Comparison of ENCODE assay signal across 14 cellular contexts in genomic region chr9:107989544-107989943, GRCh38.
DNase-seq lines count a peak whose midpoint lies in the region; ATAC-seq and TF ChIP-seq lines count a peak whose summit lies in the region.
"Had no signal": no experiment of that assay in that cellular context is flagged by ENCODE, and none has a peak within 500 bp of the region (broad histone marks: within the 10 kb centered on the region; RNA-seq: fewer than 3 reads in every experiment).

No MANE protein-coding gene starts in this region.

- H3K4me3 Mint-ChIP-seq in activated naive CD8-positive, alpha-beta T cell treated with anti-CD3 and anti-CD28 coated beads, Interleukin-2, amount 50 U/mL, for 24 hours: no peak overlapping the region
- H3K4me3 Mint-ChIP-seq: activated CD4-positive, alpha-beta T cell treated with anti-CD3 and anti-CD28 coated beads, Interleukin-2, amount 10 ng/mL, durations not matched to agents 24 days and 14 days; neural crest cell had no signal

- peaks cover 0 to 4% (median 0%) of the 10 kb centered on the region in 7 donors for H3K27me3 ChIP-seq in heart right ventricle
- H3K27me3 ChIP-seq: BE2C had no signal

- H3K4me1 Mint-ChIP-seq in activated naive CD8-positive, alpha-beta T cell treated with anti-CD3 and anti-CD28 coated beads, Interleukin-2, amount 50 U/mL, for 24 hours: no peaks in the 10 kb centered on the region
- H3K4me1 Mint-ChIP-seq: activated CD4-positive, alpha-beta T cell treated with anti-CD3 and anti-CD28 coated beads, Interleukin-2, amount 10 ng/mL, durations not matched to agents 24 days and 14 days; neural crest cell had no signal

- no peaks in the 10 kb centered on the region for H3K9me3 ChIP-seq in heart right ventricle
- H3K9me3 ChIP-seq: BE2C had no signal

- DNase-seq in AML-193 (lab: John Stamatoyannopoulos, UW) (peak; percentile 12 to 24), NOMO-1 treated with DMSO at 0.1 percent for 48 hours (lab: John Stamatoyannopoulos, UW; ENCODE audit: unreplicated experiment) (peak; percentile 91), heart right ventricle (no peak), sciatic nerve (ENCODE audit: low spot score) (no peak), DMS 273 treated with DMSO at 0.1 percent for 48 hours (lab: John Stamatoyannopoulos, UW) (no peak)
- DNase-seq in activated naive CD8-positive, alpha-beta T cell treated with anti-CD3 and anti-CD28 coated beads, Interleukin-2, amount 50 U/mL, for 24 hours: no peak
- DNase-seq: activated CD4-positive, alpha-beta T cell treated with anti-CD3 and anti-CD28 coated beads, Interleukin-2, amount 10 ng/mL, durations not matched to agents 24 days and 14 days; activated T-cell treated with anti-CD3 and anti-CD28 coated beads, Interleukin-2, amount 50 U/mL, for 48 hours; BE2C; stimulated activated naive CD4-positive, alpha-beta T cell treated with Interleukin-2 at 50 U/mL for 16 hours; T1000 had no signal

- intact Hi-C loops in heart right ventricle (cut with DNase I): no loop called here
- intact Hi-C loops in sciatic nerve (cut with DNase I): no loop called here

- 71 to 73% methylated on average over 2 of the region's 2 CpGs for WGBS in heart right ventricle, 2 donors

- H3K4me1 ChIP-seq in heart right ventricle: peaks cover 0 to 40% (median 0%) of the 10 kb centered on the region in 9 donors
- H3K4me1 ChIP-seq: BE2C had no signal

- TF ChIP-seq CTCF in heart right ventricle (IDR thresholded peaks at IDR 0.05): no peak

- ATAC-seq in heart right ventricle (peak in 5 of 8 donors; percentile 38 to 86 (median 44)), sciatic nerve (peak; percentile 88), HG03280 (IDR thresholded peaks at IDR 0.05; ENCODE audit: unreplicated experiment) (no peak), GM21723 (IDR thresholded peaks at IDR 0.05; ENCODE audit: unreplicated experiment) (no peak)
- ATAC-seq in activated naive CD8-positive, alpha-beta T cell treated with anti-CD3 and anti-CD28 coated beads, Interleukin-2, amount 50 U/mL, for 24 hours: no peak

- peaks cover 7% of the 10 kb centered on the region for H3K9me3 Mint-ChIP-seq in activated naive CD8-positive, alpha-beta T cell treated with anti-CD3 and anti-CD28 coated beads, Interleukin-2, amount 50 U/mL, for 24 hours
- H3K9me3 Mint-ChIP-seq: activated CD4-positive, alpha-beta T cell treated with anti-CD3 and anti-CD28 coated beads, Interleukin-2, amount 10 ng/mL, durations not matched to agents 24 days and 14 days; neural crest cell had no signal

- no peak overlapping the region for H3K4me3 ChIP-seq in heart right ventricle

- peak overlapping the region in 1 of 10 donors; percentile 37 for H3K27ac ChIP-seq in heart right ventricle

- H3K36me3 ChIP-seq in heart right ventricle: no peaks in the 10 kb centered on the region
- H3K36me3 ChIP-seq: BE2C had no signal

- no peak overlapping the region for H3K27ac Mint-ChIP-seq in activated naive CD8-positive, alpha-beta T cell treated with anti-CD3 and anti-CD28 coated beads, Interleukin-2, amount 50 U/mL, for 24 hours
- H3K27ac Mint-ChIP-seq: activated CD4-positive, alpha-beta T cell treated with anti-CD3 and anti-CD28 coated beads, Interleukin-2, amount 10 ng/mL, durations not matched to agents 24 days and 14 days had no signal

- H3K27me3 Mint-ChIP-seq in activated naive CD8-positive, alpha-beta T cell treated with anti-CD3 and anti-CD28 coated beads, Interleukin-2, amount 50 U/mL, for 24 hours: peaks cover 3% of the 10 kb centered on the region
- H3K27me3 Mint-ChIP-seq: activated CD4-positive, alpha-beta T cell treated with anti-CD3 and anti-CD28 coated beads, Interleukin-2, amount 10 ng/mL, durations not matched to agents 24 days and 14 days had no signal

- H3K36me3 Mint-ChIP-seq in activated naive CD8-positive, alpha-beta T cell treated with anti-CD3 and anti-CD28 coated beads, Interleukin-2, amount 50 U/mL, for 24 hours (ENCODE audit: low read depth): no peaks in the 10 kb centered on the region

Comparison
In these comparisons a context has a peak if more than half of its experiments do, and no peak if none do; other contexts are left out.
1. DNase-seq: peak in AML-193 (2 of 2) and NOMO-1 treated with DMSO at 0.1 percent for 48 hours (single experiment); none in heart right ventricle (0 of 2), sciatic nerve (single experiment), activated naive CD8-positive, alpha-beta T cell treated with anti-CD3 and anti-CD28 coated beads, Interleukin-2, amount 50 U/mL, for 24 hours (single experiment) and DMS 273 treated with DMSO at 0.1 percent for 48 hours (single experiment).
2. ATAC-seq: peak in heart right ventricle (5 of 8) and sciatic nerve (single experiment); none in activated naive CD8-positive, alpha-beta T cell treated with anti-CD3 and anti-CD28 coated beads, Interleukin-2, amount 50 U/mL, for 24 hours (single experiment), HG03280 (single experiment) and GM21723 (single experiment).